Comparison of ENCODE assay signal across 8 cellular contexts in genomic region chr19:40603071-40603718, GRCh38. TPM values are rescaled to one million over a fixed set of nuclear protein-coding genes. Genes with fewer than 3 reads are reported as not detected.
DNase-seq lines count a peak whose midpoint lies in the region; ATAC-seq and TF ChIP-seq lines count a peak whose summit lies in the region.

No MANE protein-coding gene starts in this region.

- peak overlapping the region; percentile 91 for H3K9ac ChIP-seq in BLaER1

- no peak for TF ChIP-seq EP300 in Ishikawa (IDR thresholded peaks at IDR 0.05; ENCODE audit: borderline replicate concordance)

- H3K4me1 ChIP-seq in BLaER1 (peaks cover 74% of the 10 kb centered on the region), upper lobe of right lung (peaks cover 57% of the 10 kb centered on the region)

- H3K4me2 ChIP-seq in BLaER1, result peak overlapping the region; percentile 100

- TF ChIP-seq RAD21 in Ishikawa (IDR thresholded peaks at IDR 0.05; ENCODE audit: low read depth), result peak; percentile 21; the same call in 1 of the 2 replicates

- H3K27ac ChIP-seq in BLaER1, result peak overlapping the region; percentile 93
- peak overlapping the region; percentile 67 for H3K27ac ChIP-seq in layer of hippocampus (ENCODE audit: low read depth, low read length)
- H3K27ac ChIP-seq in upper lobe of right lung, result peak overlapping the region; percentile 81

- DNase-seq in astrocyte of the cerebellum (ENCODE audit: low read depth), result no peak
- no peak for DNase-seq in upper lobe of right lung
- DNase-seq in HuH-7.5 (ENCODE audit: low spot score), result no peak
- no peak for DNase-seq in stimulated activated CD4-positive, alpha-beta T cell treated with anti-CD3 and anti-CD28 coated beads, Interleukin-2, amount 100 ng/mL, for 48 hours

- H3K9me3 ChIP-seq in BLaER1, result no peaks in the 10 kb centered on the region
- H3K9me3 ChIP-seq in upper lobe of right lung, result no peaks in the 10 kb centered on the region

- H4K20me1 ChIP-seq in BLaER1, result peaks cover 16% of the 10 kb centered on the region

- peak overlapping the region; percentile 90 for H3K4me3 ChIP-seq in BLaER1
- peak overlapping the region; percentile 41 for H3K4me3 ChIP-seq in astrocyte of the cerebellum (ENCODE audit: low read depth, low read length)
- peak overlapping the region; percentile 54 for H3K4me3 ChIP-seq in upper lobe of right lung

- intact Hi-C loops in upper lobe of right lung (cut with DNase I), result no loop called here

- TF ChIP-seq CTCF in astrocyte of the cerebellum (IDR thresholded peaks at IDR 0.05; ENCODE audit: low read depth, low read length, missing control alignments) (peak; percentile 11), upper lobe of right lung (IDR thresholded peaks at IDR 0.05) (no peak)

- H3K27me3 ChIP-seq in BLaER1 (peaks cover 4% of the 10 kb centered on the region), layer of hippocampus (ENCODE audit: control insufficient read depth, insufficient read depth, low read length) (peaks cover 2% of the 10 kb centered on the region), upper lobe of right lung (peaks cover 29% of the 10 kb centered on the region)

- no peaks in the 10 kb centered on the region for H3K36me3 ChIP-seq in BLaER1
- no peaks in the 10 kb centered on the region for H3K36me3 ChIP-seq in upper lobe of right lung

- in situ Hi-C loops in astrocyte of the cerebellum (cut with HindIII; ENCODE audit: low sequenced_read_pairs), result no loop called here

- ATAC-seq in upper lobe of right lung, result no peak
- ATAC-seq in HG03469 (IDR thresholded peaks at IDR 0.05; ENCODE audit: unreplicated experiment), result no peak

TF ChIP-seq in Ishikawa, 13 proteins besides CTCF, POLR2A, EP300 and RAD21:
- TF ChIP-seq TAF1 (IDR thresholded peaks at IDR 0.05; ENCODE audit: low read depth) (no peak), USF1 (IDR thresholded peaks at IDR 0.05) (no peak), ZBTB7A (IDR thresholded peaks at IDR 0.05; ENCODE audit: low read depth) (no peak), FOXM1 (IDR thresholded peaks at IDR 0.05; ENCODE audit: borderline replicate concordance, low read depth) (no peak), REST (IDR thresholded peaks at IDR 0.05; ENCODE audit: low read depth) (peak; percentile 25), CEBPB (IDR thresholded peaks at IDR 0.05) (no peak)

RNA-seq across cellular contexts. Expression of gene LTBP4, which starts 2.0 kb away (rescaled TPM):
- 430 TPM for total RNA-seq in upper lobe of right lung

RNA-seq across cellular contexts. Expression of gene SHKBP1, which starts 26.5 kb away (rescaled TPM):
- 68.1 TPM for total RNA-seq in upper lobe of right lung
